19 cellular contexts compared by ENCODE assay signal in the genomic region with DNA sequence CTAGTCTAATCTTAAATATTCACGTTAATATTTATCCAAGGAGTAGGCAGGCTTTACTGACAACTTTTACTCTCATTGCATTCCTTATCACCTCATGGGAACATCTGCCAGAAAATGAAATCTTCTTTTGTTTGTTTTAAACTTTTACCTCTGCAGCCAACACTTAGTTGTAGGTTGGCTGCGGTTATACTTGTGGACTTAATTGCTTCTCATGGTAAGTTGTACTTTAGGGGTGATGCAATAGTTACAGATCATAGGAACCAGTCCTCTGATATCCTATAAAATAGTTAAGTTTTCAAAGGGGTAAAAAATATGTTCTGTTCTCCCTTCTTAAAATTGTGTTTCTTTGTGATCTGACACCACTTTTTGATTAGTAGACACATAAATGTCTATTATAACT.
A peak's percentile ranks its signal among the peaks of the same experiment; 100 is the strongest.
DNase-seq lines count a peak whose midpoint lies in the region; ATAC-seq and TF ChIP-seq lines count a peak whose summit lies in the region.
"Had no signal": no experiment of that assay in that cellular context is flagged by ENCODE, and none has a peak within 500 bp of the region (broad histone marks: within the 10 kb centered on the region; RNA-seq: fewer than 3 reads in every experiment).

No MANE protein-coding gene starts in this region.

- no peak overlapping the region for H2AFZ ChIP-seq in SK-N-SH (ENCODE audit: low read depth)

- DNase-seq in SK-N-SH (no peak), SK-N-MC (ENCODE audit: low read depth, low spot score) (no peak), left lobe of liver (ENCODE audit: low spot score) (no peak), renal cortical epithelial cell (ENCODE audit: low read depth) (peak; percentile 28), ACHN (no peak), nephron progenitor cell (no peak)
- DNase-seq: CD4-positive, alpha-beta memory T cell; DMS153; DMS79; GF-D8; HCEC 1CT had no signal

- H3K27me3 ChIP-seq in SK-N-SH (ENCODE audit: insufficient read depth): no peaks in the 10 kb centered on the region
- H3K27me3 ChIP-seq: BLaER1 had no signal

- H3K9me3 ChIP-seq in SK-N-SH: no peaks in the 10 kb centered on the region
- H3K9me3 ChIP-seq in SK-N-MC (ENCODE audit: low read depth, low read length): no peaks in the 10 kb centered on the region
- H3K9me3 ChIP-seq: A549, BLaER1 had no signal

- no peaks in the 10 kb centered on the region for H3K36me3 Mint-ChIP-seq in nephron progenitor cell (ENCODE audit: low read depth)
- H3K36me3 Mint-ChIP-seq: CD14-positive monocyte; CD4-positive, alpha-beta memory T cell; IgD-negative memory B cell had no signal

- TF ChIP-seq CTCF in SK-N-SH (IDR thresholded peaks at IDR 0.05) (no peak), nephron progenitor cell (IDR thresholded peaks at IDR 0.05) (no peak)

- no peaks in the 10 kb centered on the region for H3K9me2 ChIP-seq in SK-N-SH

- in situ Hi-C loops in ACHN (cut with HindIII; ENCODE audit: low pct_ligation_motif_present, low pct_unique_long_range_greater_than_20kb, low sequenced_read_pairs): no loop called here

- no peaks in the 10 kb centered on the region for H3K9me3 Mint-ChIP-seq in nephron progenitor cell
- H3K9me3 Mint-ChIP-seq: IgD-negative memory B cell had no signal

- TF ChIP-seq EP300 in SK-N-SH (IDR thresholded peaks at IDR 0.05; ENCODE audit: borderline replicate concordance in 1 of 2, low read depth in 1 of 2, low read length in 1 of 2): no peak

- no peaks in the 10 kb centered on the region for H3K79me2 ChIP-seq in SK-N-SH (ENCODE audit: insufficient read depth)

- H3K4me3 Mint-ChIP-seq in nephron progenitor cell: no peak overlapping the region
- H3K4me3 Mint-ChIP-seq: CD14-positive monocyte; CD4-positive, alpha-beta memory T cell; IgD-negative memory B cell had no signal

- CTCF ChIA-PET in SK-N-SH (lab: Yijun Ruan, JAX): interaction anchor here (0.8 to 1.0 kb wide), 2 partner anchors 83 to 172 kb away, joined by 3 read pairs; no protein-coding TSS in a partner anchor

- H3F3A ChIP-seq in SK-N-SH (replicated peaks; ENCODE audit: insufficient read depth): no peaks in the 10 kb centered on the region

- H3K4me1 Mint-ChIP-seq in nephron progenitor cell: no peaks in the 10 kb centered on the region
- H3K4me1 Mint-ChIP-seq: CD14-positive monocyte; CD4-positive, alpha-beta memory T cell; IgD-negative memory B cell had no signal

- no peak overlapping the region for H3K9ac ChIP-seq in SK-N-SH
- no peak overlapping the region for H3K9ac ChIP-seq in SK-N-MC (ENCODE audit: insufficient read length)
- H3K9ac ChIP-seq: BLaER1 had no signal

- no peak overlapping the region for H3K27ac Mint-ChIP-seq in nephron progenitor cell
- H3K27ac Mint-ChIP-seq: CD14-positive monocyte; CD4-positive, alpha-beta memory T cell; IgD-negative memory B cell had no signal

- no peak for TF ChIP-seq RAD21 in SK-N-SH (IDR thresholded peaks at IDR 0.05; ENCODE audit: low read length)

- peak overlapping the region in 1 of 2 experiments; percentile 85; a peak in 2 of 4 replicates for H3K27ac ChIP-seq in SK-N-SH (ENCODE audit: low read depth in 2 of 2, low read length in 1 of 2)
- 0 out of 2 replicates have a peak overlapping the region, but pooled peaks have one; percentile 22 for H3K27ac ChIP-seq in SK-N-MC
- H3K27ac ChIP-seq: 22Rv1, A549, BLaER1, HL-60 had no signal

- H3K4me1 ChIP-seq in SK-N-SH (ENCODE audit: control insufficient read depth in 1 of 2, insufficient read depth in 2 of 2, low read depth in 1 of 2, low read length in 1 of 2): peaks cover 0 to 3% of the 10 kb centered on the region in 2 experiments; a peak in 2 of 4 replicates
- H3K4me1 ChIP-seq: A549, BLaER1 had no signal

- ATAC-seq in SK-N-SH treated with all-trans-retinoic acid at 6 μM for 48 hours (no peak), left lobe of liver (peak; percentile 91), HG02759 (IDR thresholded peaks at IDR 0.05; ENCODE audit: unreplicated experiment) (no peak)
- ATAC-seq: A549 had no signal

- 47% methylated on average over 2 of the region's 2 CpGs for WGBS in SK-N-SH (ENCODE audit: low lambda C conversion rate)

- POLR2A ChIA-PET in SK-N-SH (lab: Yijun Ruan, JAX): no interaction called here

- H3K36me3 ChIP-seq in SK-N-SH (replicated peaks in 1 of 2; ENCODE audit: control insufficient read depth in 1 of 2, insufficient read depth in 2 of 2, low read length in 1 of 2) (no peaks in the 10 kb centered on the region), SK-N-MC (ENCODE audit: insufficient read depth, low read length) (no peaks in the 10 kb centered on the region)
- H3K36me3 ChIP-seq: BLaER1 had no signal

- H3K4me2 ChIP-seq in SK-N-SH: no peak overlapping the region
- H3K4me2 ChIP-seq: A549, BLaER1 had no signal

- H4K20me1 ChIP-seq in SK-N-SH (ENCODE audit: insufficient read depth): no peaks in the 10 kb centered on the region
- H4K20me1 ChIP-seq: BLaER1 had no signal

- H3K27me3 Mint-ChIP-seq in nephron progenitor cell (ENCODE audit: low read depth, poor library complexity): no peaks in the 10 kb centered on the region
- H3K27me3 Mint-ChIP-seq: CD4-positive, alpha-beta memory T cell; IgD-negative memory B cell had no signal

- no peak overlapping the region for H3K4me3 ChIP-seq in SK-N-SH (ENCODE audit: low read depth in 2 of 2, low read length in 1 of 2)
- H3K4me3 ChIP-seq in SK-N-MC: no peak overlapping the region
- H3K4me3 ChIP-seq: A549, BLaER1 had no signal

TF ChIP-seq in SK-N-SH, 30 proteins besides CTCF, POLR2A, EP300 and RAD21:
- peak; percentile 40; the same call in 1 of the 2 replicates for TF ChIP-seq GATA2 (CRISPR knock-in tag; IDR thresholded peaks at IDR 0.05)
- TF ChIP-seq NRF1 (IDR thresholded peaks at IDR 0.05; ENCODE audit: low read depth, low read length): no peak
- no peak for TF ChIP-seq EZH2phosphoT487 (IDR thresholded peaks at IDR 0.05; ENCODE audit: borderline replicate concordance, low read depth)

TF ChIP-seq in SK-N-SH treated with all-trans-retinoic acid at 6 μM for 48 hours, 23 proteins besides CTCF, POLR2A, EP300 and RAD21:
- TF ChIP-seq, protein P1, sequence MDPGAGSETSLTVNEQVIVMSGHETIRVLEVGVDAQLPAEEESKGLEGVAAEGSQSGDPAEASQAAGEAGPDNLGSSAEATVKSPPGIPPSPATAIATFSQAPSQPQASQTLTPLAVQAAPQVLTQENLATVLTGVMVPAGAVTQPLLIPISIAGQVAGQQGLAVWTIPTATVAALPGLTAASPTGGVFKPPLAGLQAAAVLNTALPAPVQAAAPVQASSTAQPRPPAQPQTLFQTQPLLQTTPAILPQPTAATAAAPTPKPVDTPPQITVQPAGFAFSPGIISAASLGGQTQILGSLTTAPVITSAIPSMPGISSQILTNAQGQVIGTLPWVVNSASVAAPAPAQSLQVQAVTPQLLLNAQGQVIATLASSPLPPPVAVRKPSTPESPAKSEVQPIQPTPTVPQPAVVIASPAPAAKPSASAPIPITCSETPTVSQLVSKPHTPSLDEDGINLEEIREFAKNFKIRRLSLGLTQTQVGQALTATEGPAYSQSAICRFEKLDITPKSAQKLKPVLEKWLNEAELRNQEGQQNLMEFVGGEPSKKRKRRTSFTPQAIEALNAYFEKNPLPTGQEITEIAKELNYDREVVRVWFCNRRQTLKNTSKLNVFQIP (CRISPR knock-in tag; IDR thresholded peaks at IDR 0.05; ENCODE audit: borderline replicate concordance, low read depth): no peak
- TF ChIP-seq BACH2 (CRISPR knock-in tag; IDR thresholded peaks at IDR 0.05; ENCODE audit: borderline replicate concordance) (no peak), TOX (CRISPR knock-in tag; IDR thresholded peaks at IDR 0.05; ENCODE audit: borderline replicate concordance) (no peak), TCF4 (CRISPR knock-in tag; IDR thresholded peaks at IDR 0.05; ENCODE audit: borderline replicate concordance) (no peak), ISL1 (CRISPR knock-in tag; IDR thresholded peaks at IDR 0.05) (no peak), GLIS3 (CRISPR knock-in tag; IDR thresholded peaks at IDR 0.05) (no peak), ZFP3 (CRISPR knock-in tag; IDR thresholded peaks at IDR 0.05) (no peak), ESRRG (CRISPR knock-in tag; IDR thresholded peaks at IDR 0.05) (no peak)
- TF ChIP-seq, protein P2, sequence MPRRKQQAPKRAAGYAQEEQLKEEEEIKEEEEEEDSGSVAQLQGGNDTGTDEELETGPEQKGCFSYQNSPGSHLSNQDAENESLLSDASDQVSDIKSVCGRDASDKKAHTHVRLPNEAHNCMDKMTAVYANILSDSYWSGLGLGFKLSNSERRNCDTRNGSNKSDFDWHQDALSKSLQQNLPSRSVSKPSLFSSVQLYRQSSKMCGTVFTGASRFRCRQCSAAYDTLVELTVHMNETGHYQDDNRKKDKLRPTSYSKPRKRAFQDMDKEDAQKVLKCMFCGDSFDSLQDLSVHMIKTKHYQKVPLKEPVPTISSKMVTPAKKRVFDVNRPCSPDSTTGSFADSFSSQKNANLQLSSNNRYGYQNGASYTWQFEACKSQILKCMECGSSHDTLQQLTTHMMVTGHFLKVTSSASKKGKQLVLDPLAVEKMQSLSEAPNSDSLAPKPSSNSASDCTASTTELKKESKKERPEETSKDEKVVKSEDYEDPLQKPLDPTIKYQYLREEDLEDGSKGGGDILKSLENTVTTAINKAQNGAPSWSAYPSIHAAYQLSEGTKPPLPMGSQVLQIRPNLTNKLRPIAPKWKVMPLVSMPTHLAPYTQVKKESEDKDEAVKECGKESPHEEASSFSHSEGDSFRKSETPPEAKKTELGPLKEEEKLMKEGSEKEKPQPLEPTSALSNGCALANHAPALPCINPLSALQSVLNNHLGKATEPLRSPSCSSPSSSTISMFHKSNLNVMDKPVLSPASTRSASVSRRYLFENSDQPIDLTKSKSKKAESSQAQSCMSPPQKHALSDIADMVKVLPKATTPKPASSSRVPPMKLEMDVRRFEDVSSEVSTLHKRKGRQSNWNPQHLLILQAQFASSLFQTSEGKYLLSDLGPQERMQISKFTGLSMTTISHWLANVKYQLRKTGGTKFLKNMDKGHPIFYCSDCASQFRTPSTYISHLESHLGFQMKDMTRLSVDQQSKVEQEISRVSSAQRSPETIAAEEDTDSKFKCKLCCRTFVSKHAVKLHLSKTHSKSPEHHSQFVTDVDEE (CRISPR knock-in tag; IDR thresholded peaks at IDR 0.05): no peak
- TF ChIP-seq, protein P3, sequence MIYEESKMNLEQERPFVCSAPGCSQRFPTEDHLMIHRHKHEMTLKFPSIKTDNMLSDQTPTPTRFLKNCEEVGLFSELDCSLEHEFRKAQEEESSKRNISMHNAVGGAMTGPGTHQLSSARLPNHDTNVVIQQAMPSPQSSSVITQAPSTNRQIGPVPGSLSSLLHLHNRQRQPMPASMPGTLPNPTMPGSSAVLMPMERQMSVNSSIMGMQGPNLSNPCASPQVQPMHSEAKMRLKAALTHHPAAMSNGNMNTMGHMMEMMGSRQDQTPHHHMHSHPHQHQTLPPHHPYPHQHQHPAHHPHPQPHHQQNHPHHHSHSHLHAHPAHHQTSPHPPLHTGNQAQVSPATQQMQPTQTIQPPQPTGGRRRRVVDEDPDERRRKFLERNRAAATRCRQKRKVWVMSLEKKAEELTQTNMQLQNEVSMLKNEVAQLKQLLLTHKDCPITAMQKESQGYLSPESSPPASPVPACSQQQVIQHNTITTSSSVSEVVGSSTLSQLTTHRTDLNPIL (CRISPR knock-in tag; IDR thresholded peaks at IDR 0.05; ENCODE audit: low read depth): no peak
TF ChIP-seq in SK-N-SH treated with all-trans-retinoic acid at 6 μM for 48 hours: peak in this region for 0.
